ENCODE assay signal across 13 cellular contexts in genomic region chr9:129602598-129603415, GRCh38. TPM values are rescaled to one million over a fixed set of nuclear protein-coding genes. Genes with fewer than 3 reads are reported as not detected.
A peak's percentile ranks its signal among the peaks of the same experiment; 100 is the strongest.
DNase-seq lines count a peak whose midpoint lies in the region; ATAC-seq and TF ChIP-seq lines count a peak whose summit lies in the region.
"Had no signal": no experiment of that assay in that cellular context is flagged by ENCODE, and none has a peak within 500 bp of the region (broad histone marks: within the 10 kb centered on the region; RNA-seq: fewer than 3 reads in every experiment).

No MANE protein-coding gene starts in this region.

- DNase-seq in CD8-positive, alpha-beta memory T cell = peak in 1 of 5 donors; percentile 59
- peak; percentile 46 for DNase-seq in GM13976 (ENCODE audit: low spot score)
- peak; percentile 47 for DNase-seq in activated CD8-positive, alpha-beta T cell treated with anti-CD3 and anti-CD28 coated beads for 36 hours
- peak; percentile 76 for DNase-seq in mesendoderm
- DNase-seq in NCI-H2107 treated with DMSO at 0.1 percent for 48 hours (lab: John Stamatoyannopoulos, UW; ENCODE audit: unreplicated experiment) = no peak
- DNase-seq: activated T-cell treated with anti-CD3 and anti-CD28 coated beads, Interleukin-2, amount 50 U/mL, for 24 hours; COR-L47; occipital lobe had no signal

- no CpG with 5 or more reads among the region's 10 CpGs for WGBS in mesendoderm (ENCODE audit: extremely low coverage, insufficient coverage, low lambda C conversion rate)

- H3K4me3 Mint-ChIP-seq in CD8-positive, alpha-beta memory T cell = no peak overlapping the region
- no peak overlapping the region for H3K4me3 Mint-ChIP-seq in activated CD8-positive, alpha-beta T cell treated with anti-CD3 and anti-CD28 coated beads for 36 hours
- H3K4me3 Mint-ChIP-seq: activated T-cell treated with anti-CD3 and anti-CD28 coated beads, Interleukin-2, amount 50 U/mL, for 24 hours had no signal

- H4K8ac ChIP-seq in mesendoderm (ENCODE audit: low read depth, low read length) = no peak overlapping the region

- no peaks in the 10 kb centered on the region for H3K36me3 Mint-ChIP-seq in CD8-positive, alpha-beta memory T cell
- no peaks in the 10 kb centered on the region for H3K36me3 Mint-ChIP-seq in activated CD8-positive, alpha-beta T cell treated with anti-CD3 and anti-CD28 coated beads for 36 hours (ENCODE audit: low read depth)

- intact Hi-C loops in activated CD8-positive, alpha-beta T cell treated with anti-CD3 and anti-CD28 coated beads for 36 hours (cut with micrococcal nuclease) = loop anchor here (10.0 kb wide), 2 partner anchors 118 to 278 kb away; no protein-coding TSS in a partner anchor

- no peak overlapping the region for H4K5ac ChIP-seq in mesendoderm (ENCODE audit: low read length)

- H2BK15ac ChIP-seq in mesendoderm (replicated peaks; ENCODE audit: low read depth) = no peak overlapping the region

- peak overlapping the region; percentile 100 for H2AK5ac ChIP-seq in mesendoderm (ENCODE audit: low read length)

- no peaks in the 10 kb centered on the region for H3K9me3 Mint-ChIP-seq in CD8-positive, alpha-beta memory T cell
- no peaks in the 10 kb centered on the region for H3K9me3 Mint-ChIP-seq in activated CD8-positive, alpha-beta T cell treated with anti-CD3 and anti-CD28 coated beads for 36 hours
- H3K9me3 Mint-ChIP-seq: activated T-cell treated with anti-CD3 and anti-CD28 coated beads, Interleukin-2, amount 50 U/mL, for 24 hours had no signal

- peak overlapping the region; percentile 16 for H3K4me2 ChIP-seq in mesendoderm (ENCODE audit: low read length)

- H3K36me3 ChIP-seq in CD8-positive, alpha-beta memory T cell (ENCODE audit: insufficient read depth, low read length) = no peaks in the 10 kb centered on the region
- no peaks in the 10 kb centered on the region for H3K36me3 ChIP-seq in mesendoderm (ENCODE audit: control insufficient read depth, insufficient read depth, low read length)
- H3K36me3 ChIP-seq: tibial nerve had no signal

- H3K4me1 ChIP-seq in CD8-positive, alpha-beta memory T cell (ENCODE audit: insufficient read depth, low read length) = peaks cover 25% of the 10 kb centered on the region
- H3K4me1 ChIP-seq in mesendoderm (ENCODE audit: control insufficient read depth, low read depth, low read length) = peaks cover 15% of the 10 kb centered on the region

- peaks cover 32 to 49% (median 33%) of the 10 kb centered on the region in 3 donors for H3K4me1 Mint-ChIP-seq in CD8-positive, alpha-beta memory T cell
- H3K4me1 Mint-ChIP-seq in activated CD8-positive, alpha-beta T cell treated with anti-CD3 and anti-CD28 coated beads for 36 hours (ENCODE audit: low read depth) = peaks cover 30% of the 10 kb centered on the region

- H2BK120ac ChIP-seq in mesendoderm (ENCODE audit: low read depth, low read length) = no peak overlapping the region

- H3K9me3 ChIP-seq in CD8-positive, alpha-beta memory T cell (ENCODE audit: low read length) = no peaks in the 10 kb centered on the region
- H3K9me3 ChIP-seq: tibial nerve had no signal

- H3K27ac ChIP-seq in CD8-positive, alpha-beta memory T cell (ENCODE audit: low read depth, low read length) = no peak overlapping the region
- H3K27ac ChIP-seq in mesendoderm (ENCODE audit: low read depth, low read length) = peak overlapping the region; percentile 44
- H3K27ac ChIP-seq: VCaP had no signal

- in situ Hi-C loops in GM13976 (cut with MboI; ENCODE audit: low sequenced_read_pairs, unreplicated experiment) = no loop called here

- H3K9ac ChIP-seq in mesendoderm (ENCODE audit: low read length) = peak overlapping the region; percentile 66

- no peak overlapping the region for H3K4me3 ChIP-seq in CD8-positive, alpha-beta memory T cell (ENCODE audit: low read length)
- H3K4me3 ChIP-seq in mesendoderm (ENCODE audit: low read length) = no peak overlapping the region
- H3K4me3 ChIP-seq: tibial nerve had no signal

- H3K18ac ChIP-seq in mesendoderm (ENCODE audit: low read length) = peak overlapping the region; percentile 0

- peaks cover 5% of the 10 kb centered on the region for H3K27me3 ChIP-seq in CD8-positive, alpha-beta memory T cell (ENCODE audit: insufficient read depth, low read length, poor library complexity, severe bottlenecking)
- no peaks in the 10 kb centered on the region for H3K27me3 ChIP-seq in mesendoderm (ENCODE audit: insufficient read depth, low read length, poor library complexity)
- H3K27me3 ChIP-seq: tibial nerve had no signal

- H2BK5ac ChIP-seq in mesendoderm (ENCODE audit: low read length) = peak overlapping the region; percentile 96

- H3K27me3 Mint-ChIP-seq in CD8-positive, alpha-beta memory T cell = peaks cover 5 to 6% of the 10 kb centered on the region in 2 donors
- peaks cover 3% of the 10 kb centered on the region for H3K27me3 Mint-ChIP-seq in activated CD8-positive, alpha-beta T cell treated with anti-CD3 and anti-CD28 coated beads for 36 hours

- H3K79me1 ChIP-seq in mesendoderm (ENCODE audit: low read length) = no peaks in the 10 kb centered on the region

- no peaks in the 10 kb centered on the region for H3K79me2 ChIP-seq in mesendoderm (ENCODE audit: control insufficient read depth, insufficient read depth, low read length)

- peak overlapping the region; percentile 93 for H3K56ac ChIP-seq in mesendoderm (ENCODE audit: low read length)

- H3K4ac ChIP-seq in mesendoderm (ENCODE audit: low read depth, low read length) = peak overlapping the region; percentile 21

- peak overlapping the region in 6 of 8 donors; percentile 34 to 78 (median 47) for H3K27ac Mint-ChIP-seq in CD8-positive, alpha-beta memory T cell
- H3K27ac Mint-ChIP-seq in activated CD8-positive, alpha-beta T cell treated with anti-CD3 and anti-CD28 coated beads for 36 hours = no peak overlapping the region
- H3K27ac Mint-ChIP-seq: activated T-cell treated with anti-CD3 and anti-CD28 coated beads, Interleukin-2, amount 50 U/mL, for 24 hours had no signal

- ATAC-seq in activated CD8-positive, alpha-beta T cell treated with anti-CD3 and anti-CD28 coated beads for 36 hours = peak; percentile 45
- no peak for ATAC-seq in GM21390 (IDR thresholded peaks at IDR 0.05; ENCODE audit: unreplicated experiment)
- no peak for ATAC-seq in HG03135 (IDR thresholded peaks at IDR 0.05; ENCODE audit: unreplicated experiment)
- ATAC-seq in HG03378 (IDR thresholded peaks at IDR 0.05; ENCODE audit: unreplicated experiment) = no peak

- no peak overlapping the region for H3K23ac ChIP-seq in mesendoderm (ENCODE audit: low read length)

- CTCF ChIA-PET in CD8-positive, alpha-beta memory T cell (lab: Charles Lee) = no interaction called here
- CTCF ChIA-PET in activated CD8-positive, alpha-beta T cell treated with anti-CD3 and anti-CD28 coated beads for 36 hours (lab: Charles Lee) = no interaction called here

- TF ChIP-seq CTCF in GM13976 (IDR thresholded peaks at IDR 0.05; ENCODE audit: borderline replicate concordance, control extremely low read depth, extremely low read depth, insufficient read depth, missing control alignments) = no peak
- no peak for TF ChIP-seq CTCF in activated CD8-positive, alpha-beta T cell treated with anti-CD3 and anti-CD28 coated beads for 36 hours (IDR thresholded peaks at IDR 0.05)

- POLR2A ChIA-PET in CD8-positive, alpha-beta memory T cell (lab: Charles Lee) = no interaction called here
- POLR2A ChIA-PET in activated CD8-positive, alpha-beta T cell treated with anti-CD3 and anti-CD28 coated beads for 36 hours (lab: Charles Lee) = no interaction called here

RNA-seq across cellular contexts. Expression of gene C9orf50, which starts 18.1 kb away (rescaled TPM):
- not detected for total RNA-seq in CD8-positive, alpha-beta memory T cell
- not detected for polyA plus RNA-seq in CD8-positive, alpha-beta memory T cell
- not detected for total RNA-seq in activated CD8-positive, alpha-beta T cell treated with anti-CD3 and anti-CD28 coated beads for 36 hours
- not detected for polyA plus RNA-seq in mesendoderm (2013, experiment 1 of 2)
- polyA plus RNA-seq in mesendoderm (2013, experiment 2 of 2) = not detected
- total RNA-seq: occipital lobe had no signal

RNA-seq across cellular contexts. Expression of gene NTMT1, which starts 23.2 kb away (rescaled TPM):
- total RNA-seq in CD8-positive, alpha-beta memory T cell = 10 to 100 TPM; 65.5 to 68.9 TPM
- 48.6 TPM for polyA plus RNA-seq in CD8-positive, alpha-beta memory T cell
- 10 to 100 TPM; 69.5 to 74.4 TPM for total RNA-seq in activated CD8-positive, alpha-beta T cell treated with anti-CD3 and anti-CD28 coated beads for 36 hours
- polyA plus RNA-seq in mesendoderm (2013, experiment 1 of 2) = 42.0 TPM
- polyA plus RNA-seq in mesendoderm (2013, experiment 2 of 2) = 43.1 TPM

RNA-seq across cellular contexts. Expression of gene ASB6, which starts 39.1 kb away (rescaled TPM):
- total RNA-seq in CD8-positive, alpha-beta memory T cell = 10 to 100 TPM; 28.0 to 28.3 TPM
- polyA plus RNA-seq in CD8-positive, alpha-beta memory T cell = 31.0 TPM
- total RNA-seq in activated CD8-positive, alpha-beta T cell treated with anti-CD3 and anti-CD28 coated beads for 36 hours = 10 to 100 TPM; 16.6 TPM
- 11.8 TPM for polyA plus RNA-seq in mesendoderm (2013, experiment 1 of 2)
- polyA plus RNA-seq in mesendoderm (2013, experiment 2 of 2) = 11.2 TPM
